13 cellular contexts compared by ENCODE assay signal in the genomic region with DNA sequence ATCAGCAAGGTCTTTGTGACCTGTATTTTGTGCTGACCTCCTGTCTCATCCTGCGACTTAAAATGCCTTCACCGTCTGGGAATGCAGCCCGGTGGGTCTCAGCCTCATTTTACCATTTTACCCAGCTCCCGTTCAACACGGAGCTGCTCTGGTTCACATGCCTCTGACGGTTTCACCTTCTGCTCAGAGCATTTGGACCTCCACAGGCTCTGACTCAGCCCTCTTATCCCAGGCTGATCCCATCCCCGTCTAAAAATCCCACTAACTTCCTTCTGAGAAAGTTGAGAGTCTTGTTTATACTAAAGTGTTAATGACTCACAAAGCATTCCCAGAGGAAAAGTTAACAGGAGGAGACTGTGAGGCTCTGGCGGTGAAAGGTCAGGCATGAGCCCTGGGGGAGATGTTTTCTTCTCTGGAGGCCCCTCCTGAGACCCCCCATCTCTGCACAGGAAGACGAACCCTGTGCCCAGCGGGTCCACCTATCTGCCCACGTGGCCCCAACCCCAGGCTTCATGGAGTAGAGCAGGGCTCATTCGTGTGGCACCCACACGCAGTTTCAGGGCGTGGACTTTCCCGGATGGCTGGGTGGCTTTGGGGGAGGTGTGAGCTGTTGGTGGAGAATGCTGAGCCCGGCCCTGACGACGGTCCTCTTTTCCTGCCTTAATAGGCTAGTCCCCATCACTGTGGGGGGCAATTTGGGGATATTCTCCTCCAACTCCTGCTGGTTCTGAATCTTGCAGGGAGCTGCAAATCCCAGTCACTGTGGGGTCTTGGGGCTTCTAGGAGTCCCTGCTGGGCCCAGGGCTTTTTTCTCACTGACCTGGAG. TPM values are rescaled to one million over a fixed set of nuclear protein-coding genes. Genes with fewer than 3 reads are reported as not detected.
DNase-seq lines count a peak whose midpoint lies in the region; ATAC-seq and TF ChIP-seq lines count a peak whose summit lies in the region.
"Had no signal": no experiment of that assay in that cellular context is flagged by ENCODE, and none has a peak within 500 bp of the region (broad histone marks: within the 10 kb centered on the region; RNA-seq: fewer than 3 reads in every experiment).

No MANE protein-coding gene starts in this region.

- H2AFZ ChIP-seq in mammary epithelial cell (ENCODE audit: low read depth, low read length) = no peak overlapping the region

- no peaks in the 10 kb centered on the region for H3K36me3 Mint-ChIP-seq in MCF 10A (ENCODE audit: insufficient read depth, unreplicated experiment)
- H3K36me3 Mint-ChIP-seq: mesothelial cell of epicardium had no signal

- no peak for ATAC-seq in aorta (ENCODE audit: low FRiP score)
- ATAC-seq: sciatic nerve had no signal

- CTCF ChIA-PET in MCF 10A (lab: Yijun Ruan, JAX) (interaction anchor here (0.5 to 7.1 kb wide), 9 partner anchors 8 to 263 kb away, joined by 3 to 115 read pairs (median 3); no protein-coding TSS in a partner anchor), mammary epithelial cell (lab: Charles Lee; ENCODE audit: low non-redundant PET) (no interaction called here)

- in situ Hi-C loops in mammary epithelial cell (cut with MboI; ENCODE audit: low sequenced_read_pairs in 2 of 2) = no loop called here

- no peaks in the 10 kb centered on the region for H3K4me1 Mint-ChIP-seq in MCF 10A (ENCODE audit: insufficient read depth, unreplicated experiment)

- TF ChIP-seq CTCF in MCF 10A (IDR thresholded peaks at IDR 0.05; ENCODE audit: unreplicated experiment) (no peak), mammary epithelial cell (conservative IDR thresholded peaks at IDR 0.05 in 1 of 2, IDR thresholded peaks at IDR 0.05 in 1 of 2; ENCODE audit: extremely low read depth in 1 of 2, insufficient read depth in 1 of 2, low read depth in 1 of 2, low read length in 2 of 2) (no peak), fibroblast of the aortic adventitia (IDR thresholded peaks at IDR 0.05; ENCODE audit: insufficient read depth, low read length) (no peak)

- H3K4me1 ChIP-seq in mammary epithelial cell (ENCODE audit: insufficient read depth, low read length) (no peaks in the 10 kb centered on the region), SJSA1 (replicated peaks) (peaks cover 38% of the 10 kb centered on the region), aorta (ENCODE audit: control insufficient read depth in 1 of 2, insufficient read depth in 2 of 2, low read length in 2 of 2) (no peaks in the 10 kb centered on the region)

- H4K20me1 ChIP-seq in mammary epithelial cell (ENCODE audit: insufficient read depth, low read length) = no peaks in the 10 kb centered on the region

- POLR2A ChIA-PET in MCF 10A (lab: Yijun Ruan, JAX) = interaction anchor here (0.6 to 1.7 kb wide), 6 partner anchors 9 to 347 kb away, joined by 3 to 7 read pairs (median 3); a partner anchor contains a TSS

- H3K4me3 ChIP-seq in mammary epithelial cell (replicated peaks in 1 of 3; ENCODE audit: insufficient read depth in 1 of 3, low read depth in 2 of 3, low read length in 3 of 3) (no peak overlapping the region), SJSA1 (no peak overlapping the region), fibroblast of the aortic adventitia (ENCODE audit: low read depth, low read length) (no peak overlapping the region), aorta (ENCODE audit: low read length in 2 of 2) (no peak overlapping the region)

- BruUV-seq in MCF 10A (replicated peaks; lab: Mats Ljungman, UMichigan) (no TSS peak), mammary epithelial cell (replicated peaks; lab: Mats Ljungman, UMichigan) (no TSS peak)

- no peaks in the 10 kb centered on the region for H3K79me2 ChIP-seq in mammary epithelial cell (ENCODE audit: insufficient read depth, low read length)

- peaks cover 44% of the 10 kb centered on the region for H3K27me3 Mint-ChIP-seq in MCF 10A (ENCODE audit: insufficient read depth, unreplicated experiment)

- DNase-seq in MCF 10A (ENCODE audit: unreplicated experiment) (peak; percentile 70), mammary epithelial cell (no peak), SJSA1 (ENCODE audit: low read depth in 1 of 2, low spot score in 2 of 2) (peak; percentile 90 to 99), fibroblast of the aortic adventitia (ENCODE audit: low read depth) (peak; percentile 85), stromal cell of bone marrow (ENCODE audit: low read depth) (peak; percentile 94), aorta (no peak), NCI-H146 treated with DMSO at 0.1 percent for 48 hours (lab: John Stamatoyannopoulos, UW; ENCODE audit: unreplicated experiment) (no peak)
- no peak for DNase-seq in activated naive CD4-positive, alpha-beta T cell treated with Interleukin-2 at 50 U/mL for 16 hours
- DNase-seq: 8988T, KG1 had no signal

- H3K27ac Mint-ChIP-seq in MCF 10A (ENCODE audit: low read depth, unreplicated experiment) = no peak overlapping the region
- H3K27ac Mint-ChIP-seq: mesothelial cell of epicardium had no signal

- H3K27me3 ChIP-seq in mammary epithelial cell (ENCODE audit: insufficient read depth, low read length) (peaks cover 7% of the 10 kb centered on the region), SJSA1 (replicated peaks) (no peaks in the 10 kb centered on the region), aorta (ENCODE audit: control insufficient read depth in 1 of 2, insufficient read depth in 2 of 2, low read length in 1 of 2) (no peaks in the 10 kb centered on the region)

- H3K27ac ChIP-seq in mammary epithelial cell (ENCODE audit: insufficient read depth, low read depth, low read length) = no peak overlapping the region
- H3K27ac ChIP-seq in SJSA1 = peak overlapping the region; percentile 93
- no peak overlapping the region for H3K27ac ChIP-seq in aorta (ENCODE audit: low read depth in 1 of 2, low read length in 2 of 2)

- no peak overlapping the region for H3K4me2 ChIP-seq in mammary epithelial cell (ENCODE audit: insufficient read depth, low read depth, low read length)

- dilution Hi-C loops in mammary epithelial cell (cut with HindIII; ENCODE audit: low sequenced_read_pairs) = no loop called here

- intact Hi-C loops in MCF 10A (cut with micrococcal nuclease) (no loop called here), mammary epithelial cell (cut with micrococcal nuclease) (loop anchor here (5.0 kb wide), 1 partner anchor 175 kb away; no protein-coding TSS in a partner anchor), aorta (cut with DNase I) (loop anchor here in 1 of 2 donors (5.0 kb wide), 1 partner anchor 175 kb away; no protein-coding TSS in a partner anchor)

- H3K4me3 Mint-ChIP-seq in MCF 10A (ENCODE audit: unreplicated experiment) = no peak overlapping the region
- H3K4me3 Mint-ChIP-seq: mesothelial cell of epicardium had no signal

- H3K36me3 ChIP-seq in mammary epithelial cell (ENCODE audit: insufficient read depth, low read length) (no peaks in the 10 kb centered on the region), SJSA1 (no peaks in the 10 kb centered on the region), aorta (ENCODE audit: control insufficient read depth in 1 of 2, insufficient read depth in 2 of 2, low read length in 1 of 2) (no peaks in the 10 kb centered on the region)

- no peaks in the 10 kb centered on the region for H3K9me3 Mint-ChIP-seq in MCF 10A (ENCODE audit: unreplicated experiment)
- H3K9me3 Mint-ChIP-seq: mesothelial cell of epicardium had no signal

- no peaks in the 10 kb centered on the region for H3K9me3 ChIP-seq in mammary epithelial cell (replicated peaks; ENCODE audit: insufficient read depth, low read length)
- H3K9me3 ChIP-seq in SJSA1 (replicated peaks) = no peaks in the 10 kb centered on the region
- no peaks in the 10 kb centered on the region for H3K9me3 ChIP-seq in aorta (ENCODE audit: control insufficient read depth, low read length)

- H3K9ac ChIP-seq in mammary epithelial cell (ENCODE audit: insufficient read depth, low read length) = no peak overlapping the region

- 59% methylated on average over 18 of the region's 18 CpGs for WGBS in mammary epithelial cell (ENCODE audit: low coverage, missing lambda C conversion rate)
- 39 to 44% methylated on average over 18 of the region's 18 CpGs for WGBS in aorta, 2 donors

RNA-seq across cellular contexts. Expression of a gene that starts 3.3 kb away (rescaled TPM):
- total RNA-seq in MCF 10A (2022) = not detected in 2 replicates
- not detected for total RNA-seq in mammary epithelial cell
- not detected for polyA plus RNA-seq in mammary epithelial cell
- polyA minus RNA-seq in mammary epithelial cell = not detected
- total RNA-seq in SJSA1 (2014; rRNA removed; shearing (Covaris generic)) = not detected in 2 replicates
- 0.09 and 0.25 TPM in 2 replicates for total RNA-seq in fibroblast of the aortic adventitia (ENCODE audit: low replicate concordance)
- total RNA-seq in aorta = not detected
- not detected for polyA plus RNA-seq in aorta
- total RNA-seq: T-helper 1 cell treated with Interleukin-12 subunit alpha and Interleukin-12 subunit beta and Interleukin-4 antibody, amounts not matched to agents 30 ng/mL and 1 ng/mL, for 36 hours had no signal

RNA-seq across cellular contexts. Expression of a gene that starts 16.5 kb away (rescaled TPM):
- total RNA-seq in MCF 10A (2022) = 47.1 and 49.5 TPM in 2 replicates
- 10 to 100 TPM; 30.3 to 40.4 TPM for total RNA-seq in mammary epithelial cell
- polyA plus RNA-seq in mammary epithelial cell = 26.5 TPM
- 29.5 TPM for polyA minus RNA-seq in mammary epithelial cell
- 23.7 and 30.2 TPM in 2 replicates for total RNA-seq in SJSA1 (2014; rRNA removed; shearing (Covaris generic))
- total RNA-seq in fibroblast of the aortic adventitia (ENCODE audit: low replicate concordance) = 24.8 and 28.6 TPM in 2 replicates
- total RNA-seq in aorta = 10 to 100 TPM; 27.2 to 30.4 TPM
- polyA plus RNA-seq in aorta = 10 to 100 TPM; 19.8 to 22.2 TPM

RNA-seq across cellular contexts. Expression of a gene that starts 21.8 kb away (rescaled TPM):
- total RNA-seq in MCF 10A (2022) (not detected in 2 replicates), mammary epithelial cell (under 1 TPM in 1 of 2 donors, not detected in 1; 0.28 TPM), fibroblast of the aortic adventitia (ENCODE audit: low replicate concordance) (not detected in 2 replicates), aorta (not detected)
- polyA plus RNA-seq in mammary epithelial cell (not detected), aorta (not detected)
- not detected for polyA minus RNA-seq in mammary epithelial cell
- not detected in 2 replicates for total RNA-seq in SJSA1 (2014; rRNA removed; shearing (Covaris generic))
- total RNA-seq: T-helper 1 cell treated with Interleukin-12 subunit alpha and Interleukin-12 subunit beta and Interleukin-4 antibody, amounts not matched to agents 30 ng/mL and 1 ng/mL, for 36 hours had no signal

RNA-seq across cellular contexts. Expression of a gene that starts 40.2 kb away (rescaled TPM):
- 93.6 and 97.2 TPM in 2 replicates for total RNA-seq in MCF 10A (2022)
- total RNA-seq in mammary epithelial cell = 10 to 100 TPM; 48.5 to 89.8 TPM
- 34.5 TPM for polyA plus RNA-seq in mammary epithelial cell
- 40.5 TPM for polyA minus RNA-seq in mammary epithelial cell
- total RNA-seq in SJSA1 (2014; rRNA removed; shearing (Covaris generic)) = 63.0 and 70.9 TPM in 2 replicates
- 45.5 and 58.3 TPM in 2 replicates for total RNA-seq in fibroblast of the aortic adventitia (ENCODE audit: low replicate concordance)
- 10 to 100 TPM; 75.6 to 88.2 TPM for total RNA-seq in aorta
- 100 to 1,000 TPM in 1 of 2 donors, 10 to 100 TPM in 1; 21.7 to 202 TPM for polyA plus RNA-seq in aorta

Comparison
In these comparisons a context has a peak if more than half of its experiments do, and no peak if none do; other contexts are left out.
1. DNase-seq: peak in MCF 10A (single experiment), SJSA1 (2 of 2), fibroblast of the aortic adventitia (single experiment) and stromal cell of bone marrow (single experiment); none in mammary epithelial cell (single experiment), aorta (0 of 2), NCI-H146 treated with DMSO at 0.1 percent for 48 hours (single experiment) and activated naive CD4-positive, alpha-beta T cell treated with Interleukin-2 at 50 U/mL for 16 hours (single experiment).